ENCODE assay signal across 1 cellular context in the genomic region with DNA sequence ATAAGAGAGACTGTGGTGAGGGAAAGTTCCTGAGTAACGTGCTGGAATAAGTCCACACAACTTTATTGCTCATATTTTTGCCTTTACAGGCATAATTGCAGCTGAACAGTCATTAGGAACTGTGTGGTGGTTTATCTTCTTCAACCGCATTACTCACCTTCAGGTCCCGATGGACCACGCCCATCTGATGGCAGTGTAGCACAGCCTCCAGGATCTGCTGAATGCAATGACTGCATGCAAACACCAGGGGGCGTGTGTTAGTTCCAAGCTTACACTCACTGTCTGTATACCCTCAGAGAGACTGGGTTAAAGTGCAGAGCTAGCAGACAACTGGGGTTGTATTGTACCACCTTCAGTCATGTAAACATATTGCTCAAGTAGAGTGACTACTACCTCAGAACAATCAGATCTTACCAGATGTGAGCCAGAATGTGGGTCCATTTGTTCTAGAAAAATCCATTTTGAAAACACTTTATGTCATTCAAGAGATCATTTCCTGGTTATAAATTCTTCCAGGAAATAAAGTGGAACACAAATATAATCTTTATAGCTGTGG.
TF ChIP-seq lines count a peak whose summit lies in the region.

No MANE protein-coding gene starts in this region.

TF ChIP-seq in HEK293, 187 proteins besides CTCF, POLR2A, EP300 and RAD21 (continued from another document and continues in another):
- TF ChIP-seq, protein P1, sequence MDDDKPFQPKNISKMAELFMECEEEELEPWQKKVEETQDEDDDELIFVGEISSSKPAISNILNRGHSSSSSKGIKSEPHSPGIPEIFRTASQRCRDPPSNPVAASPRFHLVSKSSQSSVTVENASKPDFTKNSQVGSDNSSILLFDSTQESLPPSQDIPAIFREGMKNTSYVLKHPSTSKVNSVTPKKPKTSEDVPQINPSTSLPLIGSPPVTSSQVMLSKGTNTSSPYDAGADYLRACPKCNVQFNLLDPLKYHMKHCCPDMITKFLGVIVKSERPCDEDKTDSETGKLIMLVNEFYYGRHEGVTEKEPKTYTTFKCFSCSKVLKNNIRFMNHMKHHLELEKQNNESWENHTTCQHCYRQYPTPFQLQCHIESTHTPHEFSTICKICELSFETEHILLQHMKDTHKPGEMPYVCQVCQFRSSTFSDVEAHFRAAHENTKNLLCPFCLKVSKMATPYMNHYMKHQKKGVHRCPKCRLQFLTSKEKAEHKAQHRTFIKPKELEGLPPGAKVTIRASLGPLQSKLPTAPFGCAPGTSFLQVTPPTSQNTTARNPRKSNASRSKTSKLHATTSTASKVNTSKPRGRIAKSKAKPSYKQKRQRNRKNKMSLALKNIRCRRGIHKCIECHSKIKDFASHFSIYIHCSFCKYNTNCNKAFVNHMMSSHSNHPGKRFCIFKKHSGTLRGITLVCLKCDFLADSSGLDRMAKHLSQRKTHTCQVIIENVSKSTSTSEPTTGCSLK (tag by site-specific recombination; IDR thresholded peaks at IDR 0.05), result no peak
- no peak for TF ChIP-seq ZNF114 (tag by site-specific recombination; IDR thresholded peaks at IDR 0.05)
- TF ChIP-seq ZNF777 (tag by site-specific recombination; IDR thresholded peaks at IDR 0.05; ENCODE audit: borderline replicate concordance), result no peak
- TF ChIP-seq ZNF610 (tag by site-specific recombination; IDR thresholded peaks at IDR 0.05; ENCODE audit: borderline replicate concordance), result 0 out of 2 replicates have a peak, but pooled peaks have one; percentile 29
- peak; percentile 61 for TF ChIP-seq ZNF600 (tag by site-specific recombination; IDR thresholded peaks at IDR 0.05)
- TF ChIP-seq ZNF548 (tag by site-specific recombination; IDR thresholded peaks at IDR 0.05), result no peak
- no peak for TF ChIP-seq GLIS1 (tag by site-specific recombination; IDR thresholded peaks at IDR 0.05)
- no peak for TF ChIP-seq ZNF155 (tag by site-specific recombination; IDR thresholded peaks at IDR 0.05)
- no peak for TF ChIP-seq MEIS1 (CRISPR knock-in tag; IDR thresholded peaks at IDR 0.05; ENCODE audit: borderline replicate concordance)
- TF ChIP-seq, protein P2, sequence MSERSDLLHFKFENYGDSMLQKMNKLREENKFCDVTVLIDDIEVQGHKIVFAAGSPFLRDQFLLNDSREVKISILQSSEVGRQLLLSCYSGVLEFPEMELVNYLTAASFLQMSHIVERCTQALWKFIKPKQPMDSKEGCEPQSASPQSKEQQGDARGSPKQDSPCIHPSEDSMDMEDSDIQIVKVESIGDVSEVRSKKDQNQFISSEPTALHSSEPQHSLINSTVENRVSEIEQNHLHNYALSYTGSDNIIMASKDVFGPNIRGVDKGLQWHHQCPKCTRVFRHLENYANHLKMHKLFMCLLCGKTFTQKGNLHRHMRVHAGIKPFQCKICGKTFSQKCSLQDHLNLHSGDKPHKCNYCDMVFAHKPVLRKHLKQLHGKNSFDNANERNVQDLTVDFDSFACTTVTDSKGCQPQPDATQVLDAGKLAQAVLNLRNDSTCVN (tag by site-specific recombination; optimal IDR thresholded peaks at IDR 0.05), result no peak
- TF ChIP-seq SP3 (tag by site-specific recombination; IDR thresholded peaks at IDR 0.05), result peak; percentile 49
- peak; percentile 80; the same call in 1 of the 2 replicates for TF ChIP-seq ZFP37 (tag by site-specific recombination; IDR thresholded peaks at IDR 0.05)
- TF ChIP-seq ZNF202 (tag by site-specific recombination; IDR thresholded peaks at IDR 0.05; ENCODE audit: borderline replicate concordance), result no peak
- TF ChIP-seq, protein P3, sequence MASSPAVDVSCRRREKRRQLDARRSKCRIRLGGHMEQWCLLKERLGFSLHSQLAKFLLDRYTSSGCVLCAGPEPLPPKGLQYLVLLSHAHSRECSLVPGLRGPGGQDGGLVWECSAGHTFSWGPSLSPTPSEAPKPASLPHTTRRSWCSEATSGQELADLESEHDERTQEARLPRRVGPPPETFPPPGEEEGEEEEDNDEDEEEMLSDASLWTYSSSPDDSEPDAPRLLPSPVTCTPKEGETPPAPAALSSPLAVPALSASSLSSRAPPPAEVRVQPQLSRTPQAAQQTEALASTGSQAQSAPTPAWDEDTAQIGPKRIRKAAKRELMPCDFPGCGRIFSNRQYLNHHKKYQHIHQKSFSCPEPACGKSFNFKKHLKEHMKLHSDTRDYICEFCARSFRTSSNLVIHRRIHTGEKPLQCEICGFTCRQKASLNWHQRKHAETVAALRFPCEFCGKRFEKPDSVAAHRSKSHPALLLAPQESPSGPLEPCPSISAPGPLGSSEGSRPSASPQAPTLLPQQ (tag by site-specific recombination; IDR thresholded peaks at IDR 0.05), result peak; percentile 64; the same call in 1 of the 2 replicates
- TF ChIP-seq ZNF169 (tag by site-specific recombination; IDR thresholded peaks at IDR 0.05), result no peak
- TF ChIP-seq, protein P4, sequence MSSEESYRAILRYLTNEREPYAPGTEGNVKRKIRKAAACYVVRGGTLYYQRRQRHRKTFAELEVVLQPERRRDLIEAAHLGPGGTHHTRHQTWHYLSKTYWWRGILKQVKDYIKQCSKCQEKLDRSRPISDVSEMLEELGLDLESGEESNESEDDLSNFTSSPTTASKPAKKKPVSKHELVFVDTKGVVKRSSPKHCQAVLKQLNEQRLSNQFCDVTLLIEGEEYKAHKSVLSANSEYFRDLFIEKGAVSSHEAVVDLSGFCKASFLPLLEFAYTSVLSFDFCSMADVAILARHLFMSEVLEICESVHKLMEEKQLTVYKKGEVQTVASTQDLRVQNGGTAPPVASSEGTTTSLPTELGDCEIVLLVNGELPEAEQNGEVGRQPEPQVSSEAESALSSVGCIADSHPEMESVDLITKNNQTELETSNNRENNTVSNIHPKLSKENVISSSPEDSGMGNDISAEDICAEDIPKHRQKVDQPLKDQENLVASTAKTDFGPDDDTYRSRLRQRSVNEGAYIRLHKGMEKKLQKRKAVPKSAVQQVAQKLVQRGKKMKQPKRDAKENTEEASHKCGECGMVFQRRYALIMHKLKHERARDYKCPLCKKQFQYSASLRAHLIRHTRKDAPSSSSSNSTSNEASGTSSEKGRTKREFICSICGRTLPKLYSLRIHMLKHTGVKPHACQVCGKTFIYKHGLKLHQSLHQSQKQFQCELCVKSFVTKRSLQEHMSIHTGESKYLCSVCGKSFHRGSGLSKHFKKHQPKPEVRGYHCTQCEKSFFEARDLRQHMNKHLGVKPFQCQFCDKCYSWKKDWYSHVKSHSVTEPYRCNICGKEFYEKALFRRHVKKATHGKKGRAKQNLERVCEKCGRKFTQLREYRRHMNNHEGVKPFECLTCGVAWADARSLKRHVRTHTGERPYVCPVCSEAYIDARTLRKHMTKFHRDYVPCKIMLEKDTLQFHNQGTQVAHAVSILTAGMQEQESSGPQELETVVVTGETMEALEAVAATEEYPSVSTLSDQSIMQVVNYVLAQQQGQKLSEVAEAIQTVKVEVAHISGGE (tag by site-specific recombination; conservative IDR thresholded peaks at IDR 0.05; ENCODE audit: low read depth), result no peak
- TF ChIP-seq ZSCAN23 (tag by site-specific recombination; IDR thresholded peaks at IDR 0.05), result no peak
- TF ChIP-seq ZNF324 (tag by site-specific recombination; IDR thresholded peaks at IDR 0.05), result 0 out of 2 replicates have a peak, but pooled peaks have one; percentile 42
- no peak for TF ChIP-seq GLI2 (tag by site-specific recombination; IDR thresholded peaks at IDR 0.05; ENCODE audit: borderline replicate concordance, low read depth)
- TF ChIP-seq KLF1 (tag by site-specific recombination; IDR thresholded peaks at IDR 0.05), result peak; percentile 38; the same call in 1 of the 2 replicates
- no peak for TF ChIP-seq ZBTB20 (tag by site-specific recombination; IDR thresholded peaks at IDR 0.05)
- TF ChIP-seq ZNF354C (tag by site-specific recombination; IDR thresholded peaks at IDR 0.05; ENCODE audit: borderline replicate concordance, low read depth), result no peak
- TF ChIP-seq, protein P5, sequence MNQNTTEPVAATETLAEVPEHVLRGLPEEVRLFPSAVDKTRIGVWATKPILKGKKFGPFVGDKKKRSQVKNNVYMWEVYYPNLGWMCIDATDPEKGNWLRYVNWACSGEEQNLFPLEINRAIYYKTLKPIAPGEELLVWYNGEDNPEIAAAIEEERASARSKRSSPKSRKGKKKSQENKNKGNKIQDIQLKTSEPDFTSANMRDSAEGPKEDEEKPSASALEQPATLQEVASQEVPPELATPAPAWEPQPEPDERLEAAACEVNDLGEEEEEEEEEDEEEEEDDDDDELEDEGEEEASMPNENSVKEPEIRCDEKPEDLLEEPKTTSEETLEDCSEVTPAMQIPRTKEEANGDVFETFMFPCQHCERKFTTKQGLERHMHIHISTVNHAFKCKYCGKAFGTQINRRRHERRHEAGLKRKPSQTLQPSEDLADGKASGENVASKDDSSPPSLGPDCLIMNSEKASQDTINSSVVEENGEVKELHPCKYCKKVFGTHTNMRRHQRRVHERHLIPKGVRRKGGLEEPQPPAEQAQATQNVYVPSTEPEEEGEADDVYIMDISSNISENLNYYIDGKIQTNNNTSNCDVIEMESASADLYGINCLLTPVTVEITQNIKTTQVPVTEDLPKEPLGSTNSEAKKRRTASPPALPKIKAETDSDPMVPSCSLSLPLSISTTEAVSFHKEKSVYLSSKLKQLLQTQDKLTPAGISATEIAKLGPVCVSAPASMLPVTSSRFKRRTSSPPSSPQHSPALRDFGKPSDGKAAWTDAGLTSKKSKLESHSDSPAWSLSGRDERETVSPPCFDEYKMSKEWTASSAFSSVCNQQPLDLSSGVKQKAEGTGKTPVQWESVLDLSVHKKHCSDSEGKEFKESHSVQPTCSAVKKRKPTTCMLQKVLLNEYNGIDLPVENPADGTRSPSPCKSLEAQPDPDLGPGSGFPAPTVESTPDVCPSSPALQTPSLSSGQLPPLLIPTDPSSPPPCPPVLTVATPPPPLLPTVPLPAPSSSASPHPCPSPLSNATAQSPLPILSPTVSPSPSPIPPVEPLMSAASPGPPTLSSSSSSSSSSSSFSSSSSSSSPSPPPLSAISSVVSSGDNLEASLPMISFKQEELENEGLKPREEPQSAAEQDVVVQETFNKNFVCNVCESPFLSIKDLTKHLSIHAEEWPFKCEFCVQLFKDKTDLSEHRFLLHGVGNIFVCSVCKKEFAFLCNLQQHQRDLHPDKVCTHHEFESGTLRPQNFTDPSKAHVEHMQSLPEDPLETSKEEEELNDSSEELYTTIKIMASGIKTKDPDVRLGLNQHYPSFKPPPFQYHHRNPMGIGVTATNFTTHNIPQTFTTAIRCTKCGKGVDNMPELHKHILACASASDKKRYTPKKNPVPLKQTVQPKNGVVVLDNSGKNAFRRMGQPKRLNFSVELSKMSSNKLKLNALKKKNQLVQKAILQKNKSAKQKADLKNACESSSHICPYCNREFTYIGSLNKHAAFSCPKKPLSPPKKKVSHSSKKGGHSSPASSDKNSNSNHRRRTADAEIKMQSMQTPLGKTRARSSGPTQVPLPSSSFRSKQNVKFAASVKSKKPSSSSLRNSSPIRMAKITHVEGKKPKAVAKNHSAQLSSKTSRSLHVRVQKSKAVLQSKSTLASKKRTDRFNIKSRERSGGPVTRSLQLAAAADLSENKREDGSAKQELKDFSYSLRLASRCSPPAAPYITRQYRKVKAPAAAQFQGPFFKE (tag by site-specific recombination; IDR thresholded peaks at IDR 0.05; ENCODE audit: borderline replicate concordance), result no peak
- TF ChIP-seq, protein P6, sequence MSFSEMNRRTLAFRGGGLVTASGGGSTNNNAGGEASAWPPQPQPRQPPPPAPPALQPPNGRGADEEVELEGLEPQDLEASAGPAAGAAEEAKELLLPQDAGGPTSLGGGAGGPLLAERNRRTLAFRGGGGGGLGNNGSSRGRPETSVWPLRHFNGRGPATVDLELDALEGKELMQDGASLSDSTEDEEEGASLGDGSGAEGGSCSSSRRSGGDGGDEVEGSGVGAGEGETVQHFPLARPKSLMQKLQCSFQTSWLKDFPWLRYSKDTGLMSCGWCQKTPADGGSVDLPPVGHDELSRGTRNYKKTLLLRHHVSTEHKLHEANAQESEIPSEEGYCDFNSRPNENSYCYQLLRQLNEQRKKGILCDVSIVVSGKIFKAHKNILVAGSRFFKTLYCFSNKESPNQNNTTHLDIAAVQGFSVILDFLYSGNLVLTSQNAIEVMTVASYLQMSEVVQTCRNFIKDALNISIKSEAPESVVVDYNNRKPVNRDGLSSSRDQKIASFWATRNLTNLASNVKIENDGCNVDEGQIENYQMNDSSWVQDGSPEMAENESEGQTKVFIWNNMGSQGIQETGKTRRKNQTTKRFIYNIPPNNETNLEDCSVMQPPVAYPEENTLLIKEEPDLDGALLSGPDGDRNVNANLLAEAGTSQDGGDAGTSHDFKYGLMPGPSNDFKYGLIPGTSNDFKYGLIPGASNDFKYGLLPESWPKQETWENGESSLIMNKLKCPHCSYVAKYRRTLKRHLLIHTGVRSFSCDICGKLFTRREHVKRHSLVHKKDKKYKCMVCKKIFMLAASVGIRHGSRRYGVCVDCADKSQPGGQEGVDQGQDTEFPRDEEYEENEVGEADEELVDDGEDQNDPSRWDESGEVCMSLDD (tag by site-specific recombination; IDR thresholded peaks at IDR 0.05), result no peak
- TF ChIP-seq, protein P7, sequence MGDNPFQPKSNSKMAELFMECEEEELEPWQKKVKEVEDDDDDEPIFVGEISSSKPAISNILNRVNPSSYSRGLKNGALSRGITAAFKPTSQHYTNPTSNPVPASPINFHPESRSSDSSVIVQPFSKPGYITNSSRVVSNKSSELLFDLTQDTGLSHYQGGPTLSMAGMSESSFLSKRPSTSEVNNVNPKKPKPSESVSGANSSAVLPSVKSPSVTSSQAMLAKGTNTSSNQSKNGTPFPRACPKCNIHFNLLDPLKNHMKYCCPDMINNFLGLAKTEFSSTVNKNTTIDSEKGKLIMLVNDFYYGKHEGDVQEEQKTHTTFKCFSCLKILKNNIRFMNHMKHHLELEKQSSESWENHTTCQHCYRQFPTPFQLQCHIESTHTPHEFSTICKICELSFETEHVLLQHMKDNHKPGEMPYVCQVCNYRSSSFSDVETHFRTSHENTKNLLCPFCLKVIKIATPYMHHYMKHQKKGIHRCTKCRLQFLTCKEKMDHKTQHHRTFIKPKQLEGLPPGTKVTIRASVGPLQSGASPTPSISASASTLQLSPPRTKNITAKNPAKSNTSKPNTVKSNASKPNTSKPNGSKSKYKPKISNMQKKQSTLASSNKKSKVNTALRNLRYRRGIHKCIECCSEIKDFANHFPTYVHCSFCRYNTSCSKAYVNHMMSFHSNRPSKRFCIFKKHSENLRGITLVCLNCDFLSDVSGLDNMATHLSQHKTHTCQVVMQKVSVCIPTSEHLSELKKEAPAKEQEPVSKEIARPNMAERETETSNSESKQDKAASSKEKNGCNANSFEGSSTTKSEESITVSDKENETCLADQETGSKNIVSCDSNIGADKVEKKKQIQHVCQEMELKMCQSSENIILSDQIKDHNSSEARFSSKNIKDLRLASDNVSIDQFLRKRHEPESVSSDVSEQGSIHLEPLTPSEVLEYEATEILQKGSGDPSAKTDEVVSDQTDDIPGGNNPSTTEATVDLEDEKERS (tag by site-specific recombination; IDR thresholded peaks at IDR 0.05), result no peak
- TF ChIP-seq ZNF837 (tag by site-specific recombination; IDR thresholded peaks at IDR 0.05), result no peak
- no peak for TF ChIP-seq ZNF157 (tag by site-specific recombination; IDR thresholded peaks at IDR 0.05)
- no peak for TF ChIP-seq ZNF423 (tag by site-specific recombination; IDR thresholded peaks at IDR 0.05)
- TF ChIP-seq, protein P8, sequence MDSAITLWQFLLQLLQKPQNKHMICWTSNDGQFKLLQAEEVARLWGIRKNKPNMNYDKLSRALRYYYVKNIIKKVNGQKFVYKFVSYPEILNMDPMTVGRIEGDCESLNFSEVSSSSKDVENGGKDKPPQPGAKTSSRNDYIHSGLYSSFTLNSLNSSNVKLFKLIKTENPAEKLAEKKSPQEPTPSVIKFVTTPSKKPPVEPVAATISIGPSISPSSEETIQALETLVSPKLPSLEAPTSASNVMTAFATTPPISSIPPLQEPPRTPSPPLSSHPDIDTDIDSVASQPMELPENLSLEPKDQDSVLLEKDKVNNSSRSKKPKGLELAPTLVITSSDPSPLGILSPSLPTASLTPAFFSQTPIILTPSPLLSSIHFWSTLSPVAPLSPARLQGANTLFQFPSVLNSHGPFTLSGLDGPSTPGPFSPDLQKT (IDR thresholded peaks at IDR 0.05; ENCODE audit: borderline replicate concordance, low read depth, low read length), result no peak
